17 cellular contexts compared by ENCODE assay signal in the genomic region with DNA sequence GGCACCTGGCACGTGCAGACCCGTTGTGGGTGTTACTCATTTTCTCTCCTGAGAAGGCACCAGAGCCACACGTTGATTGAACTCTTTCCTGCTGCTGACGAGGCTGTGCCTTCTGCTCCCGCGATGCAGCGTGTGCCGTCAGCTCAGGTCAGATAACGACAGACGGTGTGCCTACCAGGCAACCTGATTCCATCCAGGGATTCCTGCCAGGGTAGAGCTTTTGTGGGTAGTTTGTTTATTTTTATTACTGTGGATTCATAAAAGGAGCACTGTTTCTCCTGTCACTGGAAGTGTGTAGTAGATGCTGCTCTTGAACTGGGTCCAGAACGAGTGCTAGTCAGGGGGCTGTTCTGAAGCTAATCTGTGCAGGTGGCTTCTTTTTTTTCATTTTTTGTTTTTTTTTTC. TPM values are rescaled to one million over a fixed set of nuclear protein-coding genes. Genes with fewer than 3 reads are reported as not detected.
DNase-seq lines count a peak whose midpoint lies in the region; TF ChIP-seq lines count a peak whose summit lies in the region.
"Had no signal": no experiment of that assay in that cellular context is flagged by ENCODE, and none has a peak within 500 bp of the region (broad histone marks: within the 10 kb centered on the region; RNA-seq: fewer than 3 reads in every experiment).

No MANE protein-coding gene starts in this region.

- H3K27ac ChIP-seq in C4-2B (peak overlapping the region; percentile 22), endodermal cell (ENCODE audit: low read depth, low read length) (no peak overlapping the region)
- H3K27ac ChIP-seq: cardiac muscle cell, epithelial cell of prostate, heart right ventricle, sigmoid colon had no signal

- DNase-seq in G401 (ENCODE audit: low spot score): peak; percentile 99
- peak; percentile 95 for DNase-seq in NCI-H2171 (lab: John Stamatoyannopoulos, UW)
- peak; percentile 92 for DNase-seq in cerebellum (ENCODE audit: low spot score)
- DNase-seq in endodermal cell: no peak
- no peak for DNase-seq in central memory CD4-positive, alpha-beta T cell
- no peak for DNase-seq in retina
- no peak for DNase-seq in iPS-NIHi7 (ENCODE audit: extremely low spot score)
- DNase-seq: GF-D8; heart right ventricle; natural killer cell; sigmoid colon; stimulated activated naive CD4-positive, alpha-beta T cell treated with Interleukin-2 at 50 U/mL for 16 hours had no signal

- H3K27me3 ChIP-seq in endodermal cell (ENCODE audit: control insufficient read depth, insufficient read depth, low read length, poor library complexity, severe bottlenecking): no peaks in the 10 kb centered on the region
- H3K27me3 ChIP-seq: cardiac muscle cell, heart right ventricle, sigmoid colon had no signal

- H3K4me1 Mint-ChIP-seq in endodermal cell: peaks cover 9% of the 10 kb centered on the region

- no peaks in the 10 kb centered on the region for H3K9me3 ChIP-seq in endodermal cell (ENCODE audit: control insufficient read depth, low read length)
- H3K9me3 ChIP-seq: HAP-1, heart right ventricle, sigmoid colon had no signal

- H3K27me3 Mint-ChIP-seq in endodermal cell (ENCODE audit: insufficient read depth): no peaks in the 10 kb centered on the region

- no peak overlapping the region for H3K4me3 Mint-ChIP-seq in endodermal cell
- H3K4me3 Mint-ChIP-seq: activated T-helper 1 cell treated with anti-CD3 and anti-CD28 coated beads, Interleukin-12 subunit alpha, Interleukin-12 subunit beta, Interleukin-2, Interleukin-4 antibody, amounts not matched to agents 30 ng/mL and 10 ng/mL and 1 ng/mL, durations not matched to agents 14 hours and 24 hours and 36 hours; natural killer cell had no signal

- TF ChIP-seq CTCF in C4-2B (conservative IDR thresholded peaks at IDR 0.05) (no peak), endodermal cell (conservative IDR thresholded peaks at IDR 0.05) (no peak)

- H3K27ac Mint-ChIP-seq in endodermal cell: no peak overlapping the region
- H3K27ac Mint-ChIP-seq: activated T-helper 1 cell treated with anti-CD3 and anti-CD28 coated beads, Interleukin-12 subunit alpha, Interleukin-12 subunit beta, Interleukin-2, Interleukin-4 antibody, amounts not matched to agents 30 ng/mL and 10 ng/mL and 1 ng/mL, durations not matched to agents 14 hours and 24 hours and 36 hours; natural killer cell had no signal

- WGBS in endodermal cell (ENCODE audit: insufficient coverage in 1 of 2, insufficient read length in 1 of 2), 2 experiments: 97% methylated on average over 10 to 11 of the region's 11 CpGs

- peaks cover 7% of the 10 kb centered on the region for H3K4me1 ChIP-seq in endodermal cell (ENCODE audit: control insufficient read depth, insufficient read depth, low read length)
- H3K4me1 ChIP-seq: HAP-1, sigmoid colon had no signal

- H3K9me3 Mint-ChIP-seq in endodermal cell: no peaks in the 10 kb centered on the region
- H3K9me3 Mint-ChIP-seq: activated T-helper 1 cell treated with anti-CD3 and anti-CD28 coated beads, Interleukin-12 subunit alpha, Interleukin-12 subunit beta, Interleukin-2, Interleukin-4 antibody, amounts not matched to agents 30 ng/mL and 10 ng/mL and 1 ng/mL, durations not matched to agents 14 hours and 24 hours and 36 hours; natural killer cell had no signal

- peaks cover 67% of the 10 kb centered on the region for H3K36me3 Mint-ChIP-seq in endodermal cell (ENCODE audit: low read depth)
- H3K36me3 Mint-ChIP-seq: natural killer cell had no signal

- no peak overlapping the region for H3K9ac ChIP-seq in endodermal cell (ENCODE audit: extremely low read depth, low read length, poor library complexity, severe bottlenecking)

- no peak overlapping the region for H3K4me3 ChIP-seq in endodermal cell (ENCODE audit: low read length)
- H3K4me3 ChIP-seq: cardiac muscle cell, HAP-1, heart right ventricle, sigmoid colon had no signal

- peaks cover 73% of the 10 kb centered on the region for H3K36me3 ChIP-seq in endodermal cell (ENCODE audit: control insufficient read depth, insufficient read depth, low read length)

- in situ Hi-C loops in G401 (cut with HindIII; ENCODE audit: low sequenced_read_pairs): no loop called here

RNA-seq across cellular contexts. Expression of gene PRPF6, which starts 20.7 kb away (rescaled TPM):
- 91.4 and 111 TPM in 2 replicates for total RNA-seq in G401 (2014; rRNA removed; shearing (Covaris generic))
- total RNA-seq in cerebellum (44.0 TPM), endodermal cell (10 to 100 TPM; 73.3 to 73.9 TPM)
- 58.8 TPM for polyA plus RNA-seq in endodermal cell (2013, experiment 1 of 2)
- 53.3 TPM for polyA plus RNA-seq in endodermal cell (2013, experiment 2 of 2)

RNA-seq across cellular contexts. Expression of gene SAMD10, which starts 22.2 kb away (rescaled TPM):
- total RNA-seq in G401 (2014; rRNA removed; shearing (Covaris generic)): 1.4 TPM in 1 of 2 replicates, not detected in the other
- total RNA-seq in cerebellum (7.9 TPM), endodermal cell (1 to 10 TPM; 5.6 to 6.0 TPM)
- polyA plus RNA-seq in endodermal cell (2013, experiment 1 of 2): 7.2 TPM
- 7.0 TPM for polyA plus RNA-seq in endodermal cell (2013, experiment 2 of 2)

RNA-seq across cellular contexts. Expression of gene ZNF512B, which starts 31.9 kb away (rescaled TPM):
- total RNA-seq in G401 (2014; rRNA removed; shearing (Covaris generic)): 5.5 and 5.9 TPM in 2 replicates
- 10.4 TPM for total RNA-seq in cerebellum
- total RNA-seq in endodermal cell: 10 to 100 TPM; 23.7 to 26.8 TPM
- polyA plus RNA-seq in endodermal cell (2013, experiment 1 of 2): 14.3 TPM
- polyA plus RNA-seq in endodermal cell (2013, experiment 2 of 2): 11.6 TPM

RNA-seq across cellular contexts. Expression of gene C20orf204, which starts 34.4 kb away (rescaled TPM):
- 0.81 and 1.8 TPM in 2 replicates for total RNA-seq in G401 (2014; rRNA removed; shearing (Covaris generic))
- total RNA-seq in cerebellum (3.8 TPM), endodermal cell (1 to 10 TPM; 4.0 to 4.1 TPM)
- polyA plus RNA-seq in endodermal cell (2013, experiment 1 of 2): 0.78 TPM
- polyA plus RNA-seq in endodermal cell (2013, experiment 2 of 2): 0.75 TPM

RNA-seq across cellular contexts. Expression of gene UCKL1, which starts 45.4 kb away (rescaled TPM):
- total RNA-seq in G401 (2014; rRNA removed; shearing (Covaris generic)): 19.9 and 20.1 TPM in 2 replicates
- 20.7 TPM for total RNA-seq in cerebellum
- 10 to 100 TPM; 36.5 to 47.8 TPM for total RNA-seq in endodermal cell
- 41.0 TPM for polyA plus RNA-seq in endodermal cell (2013, experiment 1 of 2)
- 37.5 TPM for polyA plus RNA-seq in endodermal cell (2013, experiment 2 of 2)

Comparison
In these comparisons a context has a peak if more than half of its experiments do, and no peak if none do; other contexts are left out.
1. DNase-seq: peak in G401 (single experiment), NCI-H2171 (single experiment) and cerebellum (single experiment); none in endodermal cell (single experiment), central memory CD4-positive, alpha-beta T cell (single experiment), retina (single experiment) and iPS-NIHi7 (single experiment).